Comparison of ENCODE assay signal across 11 cellular contexts in the genomic region with DNA sequence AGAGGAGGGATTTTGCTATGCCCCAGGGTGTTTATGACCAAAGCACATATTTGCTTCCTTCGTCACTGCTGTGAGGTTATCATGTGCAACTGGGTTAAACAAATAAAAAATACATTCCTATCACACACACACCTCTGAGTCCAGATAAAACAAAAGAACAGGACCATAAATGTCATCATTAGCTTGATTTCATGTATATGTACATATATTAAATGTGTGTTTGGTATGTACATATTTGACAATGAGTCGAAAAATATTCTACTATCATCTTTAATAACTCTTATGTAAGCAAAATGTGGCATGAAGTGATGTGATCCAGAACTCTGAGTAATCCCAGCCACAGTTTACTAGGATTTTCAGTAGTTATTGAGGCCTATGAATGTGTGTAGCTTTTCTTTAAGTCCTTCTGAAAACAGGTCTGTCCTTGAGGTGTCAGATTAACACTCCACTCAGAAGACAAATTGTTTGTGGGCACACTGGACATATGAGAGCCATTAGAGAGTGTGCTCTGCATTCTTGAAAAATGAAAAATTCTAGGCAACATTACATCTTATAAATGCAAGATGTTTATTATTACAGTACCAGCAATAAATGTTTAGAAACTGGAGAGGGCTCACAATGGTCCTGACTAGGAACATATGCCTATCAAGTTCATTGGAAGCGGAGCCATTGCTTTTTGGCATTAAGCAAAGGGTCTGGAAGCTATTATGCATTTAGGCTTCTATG.
A peak's percentile ranks its signal among the peaks of the same experiment; 100 is the strongest.
DNase-seq lines count a peak whose midpoint lies in the region; ATAC-seq and TF ChIP-seq lines count a peak whose summit lies in the region.
"Had no signal": no experiment of that assay in that cellular context is flagged by ENCODE, and none has a peak within 500 bp of the region (broad histone marks: within the 10 kb centered on the region; RNA-seq: fewer than 3 reads in every experiment).

No MANE protein-coding gene starts in this region.

- DNase-seq in NCI-H2107 treated with DMSO at 0.1 percent for 48 hours (lab: John Stamatoyannopoulos, UW; ENCODE audit: unreplicated experiment) (peak; percentile 48), NCI-H2107 (lab: John Stamatoyannopoulos, UW) (no peak), SK-MEL-5 (ENCODE audit: low read depth, low spot score) (peak; percentile 38), foreskin keratinocyte (peak; percentile 85 to 90), type B pancreatic cell (ENCODE audit: extremely low spot score, unreplicated experiment) (no peak), putamen (ENCODE audit: low spot score) (no peak), CD1c-positive myeloid dendritic cell (ENCODE audit: extremely low spot score) (no peak)
- DNase-seq: NCI-H524 had no signal

- H3K9me3 Mint-ChIP-seq in type B pancreatic cell, result no peaks in the 10 kb centered on the region
- H3K9me3 Mint-ChIP-seq: memory B cell had no signal

- no peak overlapping the region for H3K4me3 Mint-ChIP-seq in type B pancreatic cell
- H3K4me3 Mint-ChIP-seq: memory B cell had no signal

- H3K27me3 Mint-ChIP-seq in type B pancreatic cell, result no peaks in the 10 kb centered on the region
- H3K27me3 Mint-ChIP-seq: memory B cell had no signal

- H3K4me1 ChIP-seq in foreskin keratinocyte, result peaks cover 11% of the 10 kb centered on the region

- H3K36me3 Mint-ChIP-seq in type B pancreatic cell, result no peaks in the 10 kb centered on the region
- H3K36me3 Mint-ChIP-seq: memory B cell had no signal

- H3K27me3 ChIP-seq in foreskin keratinocyte, result no peaks in the 10 kb centered on the region

- H3K4me1 Mint-ChIP-seq in type B pancreatic cell (ENCODE audit: unreplicated experiment), result peaks cover 23% of the 10 kb centered on the region
- H3K4me1 Mint-ChIP-seq: memory B cell had no signal

- H3K27ac ChIP-seq in foreskin keratinocyte, result peak overlapping the region; percentile 39
- H3K27ac ChIP-seq: HL-60 had no signal

- peak overlapping the region; percentile 76 for H3K27ac Mint-ChIP-seq in type B pancreatic cell
- H3K27ac Mint-ChIP-seq: memory B cell had no signal

- in situ Hi-C loops in SK-MEL-5 (cut with HindIII; ENCODE audit: low pct_unique_long_range_greater_than_20kb, low sequenced_read_pairs), result no loop called here

- TF ChIP-seq CTCF in foreskin keratinocyte (conservative IDR thresholded peaks at IDR 0.05) (no peak), type B pancreatic cell (conservative IDR thresholded peaks at IDR 0.05) (no peak)

- peak; percentile 99 for ATAC-seq in foreskin keratinocyte
- no peak for ATAC-seq in HG02981 (IDR thresholded peaks at IDR 0.05; ENCODE audit: unreplicated experiment)

Comparison
In these comparisons a context has a peak if more than half of its experiments do, and no peak if none do; other contexts are left out.
1. DNase-seq: peak in NCI-H2107 treated with DMSO at 0.1 percent for 48 hours (single experiment), SK-MEL-5 (single experiment) and foreskin keratinocyte (2 of 2); none in NCI-H2107 (single experiment), type B pancreatic cell (single experiment), putamen (single experiment) and CD1c-positive myeloid dendritic cell (single experiment).